Comparison of ENCODE assay signal across 14 cellular contexts in genomic region chr9:126521089-126521488, GRCh38.
DNase-seq lines count a peak whose midpoint lies in the region; ATAC-seq and TF ChIP-seq lines count a peak whose summit lies in the region.
"Had no signal": no experiment of that assay in that cellular context is flagged by ENCODE, and none has a peak within 500 bp of the region (broad histone marks: within the 10 kb centered on the region; RNA-seq: fewer than 3 reads in every experiment).

No MANE protein-coding gene starts in this region.

- no peaks in the 10 kb centered on the region for H3K36me3 ChIP-seq in left ventricle myocardium inferior
- no peaks in the 10 kb centered on the region for H3K36me3 ChIP-seq in neuron (ENCODE audit: insufficient read depth, low read length)
- H3K36me3 ChIP-seq in spleen, result no peaks in the 10 kb centered on the region
- H3K36me3 ChIP-seq in hepatocyte (replicated peaks; ENCODE audit: insufficient read depth, low read depth), result no peaks in the 10 kb centered on the region

- H3K4me3 Mint-ChIP-seq in dendritic cell treated with granulocyte-macrophage colony-stimulating factor and Interleukin-4, amounts not matched to agents 40 ng/mL and 50 ng/mL, for 4 days, result no peak overlapping the region

- H3K36me3 Mint-ChIP-seq in dendritic cell treated with granulocyte-macrophage colony-stimulating factor and Interleukin-4, amounts not matched to agents 40 ng/mL and 50 ng/mL, for 4 days (ENCODE audit: low read depth), result no peaks in the 10 kb centered on the region

- H3K27ac Mint-ChIP-seq in dendritic cell treated with granulocyte-macrophage colony-stimulating factor and Interleukin-4, amounts not matched to agents 40 ng/mL and 50 ng/mL, for 4 days, result peak overlapping the region; percentile 59

- DNase-seq in left ventricle myocardium inferior (no peak), cardiac septum (ENCODE audit: low spot score) (no peak), spleen (peak; percentile 48), hepatocyte (ENCODE audit: low spot score) (no peak), inferior parietal cortex (ENCODE audit: extremely low spot score) (no peak)
- DNase-seq: DMS53, GM23248, NCI-H1436 treated with DMSO at 0.1 percent for 48 hours, NCI-H2081 treated with DMSO at 0.1 percent for 48 hours, NCI-H2227 treated with DMSO at 0.1 percent for 48 hours, NCI-H526 had no signal

- ATAC-seq in HG02678 (IDR thresholded peaks at IDR 0.05; ENCODE audit: unreplicated experiment), result no peak

- H2AFZ ChIP-seq in neuron (ENCODE audit: low read depth, low read length) (no peak overlapping the region), hepatocyte (no peak overlapping the region)
- H2AFZ ChIP-seq: GM23248 had no signal

- H4K20me1 ChIP-seq in hepatocyte (ENCODE audit: insufficient read depth, poor library complexity, severe bottlenecking), result no peaks in the 10 kb centered on the region

- H3K4me3 ChIP-seq in left ventricle myocardium inferior, result no peak overlapping the region
- H3K4me3 ChIP-seq in neuron (ENCODE audit: low read length), result peak overlapping the region; percentile 14
- H3K4me3 ChIP-seq in spleen, result no peak overlapping the region
- no peak overlapping the region for H3K4me3 ChIP-seq in hepatocyte
- H3K4me3 ChIP-seq: GM23248 had no signal

- no peaks in the 10 kb centered on the region for H3K79me2 ChIP-seq in hepatocyte

- intact Hi-C loops in left ventricle myocardium inferior (cut with micrococcal nuclease), result no loop called here
- intact Hi-C loops in cardiac septum (cut with DNase I), result no loop called here
- intact Hi-C loops in dendritic cell treated with granulocyte-macrophage colony-stimulating factor and Interleukin-4, amounts not matched to agents 40 ng/mL and 50 ng/mL, for 4 days (cut with micrococcal nuclease), result no loop called here
- intact Hi-C loops in spleen (cut with DNase I; ENCODE audit: low total_unique reads), result no loop called here

- H3K27ac ChIP-seq in left ventricle myocardium inferior (replicated peaks) (peak overlapping the region; percentile 69), spleen (no peak overlapping the region), hepatocyte (no peak overlapping the region)
- H3K27ac ChIP-seq: GM23248 had no signal

- H3K9me2 ChIP-seq in hepatocyte (replicated peaks; ENCODE audit: insufficient read depth), result no peaks in the 10 kb centered on the region

- no peaks in the 10 kb centered on the region for H3K27me3 Mint-ChIP-seq in dendritic cell treated with granulocyte-macrophage colony-stimulating factor and Interleukin-4, amounts not matched to agents 40 ng/mL and 50 ng/mL, for 4 days

- H3K4me2 ChIP-seq in hepatocyte, result no peak overlapping the region

- H3K9me3 ChIP-seq in left ventricle myocardium inferior (replicated peaks) (no peaks in the 10 kb centered on the region), neuron (ENCODE audit: low read length) (no peaks in the 10 kb centered on the region), spleen (no peaks in the 10 kb centered on the region), hepatocyte (ENCODE audit: low read depth) (no peaks in the 10 kb centered on the region)

- H3K27me3 ChIP-seq in left ventricle myocardium inferior (ENCODE audit: low read depth) (peaks cover 99% of the 10 kb centered on the region), neuron (ENCODE audit: insufficient read depth, low read length) (no peaks in the 10 kb centered on the region), spleen (replicated peaks in 1 of 7) (peaks cover 0 to 87% (median 14%) of the 10 kb centered on the region in 7 donors), hepatocyte (peaks cover 55% of the 10 kb centered on the region)

- H3K9me3 Mint-ChIP-seq in dendritic cell treated with granulocyte-macrophage colony-stimulating factor and Interleukin-4, amounts not matched to agents 40 ng/mL and 50 ng/mL, for 4 days, result no peaks in the 10 kb centered on the region

- peaks cover 74% of the 10 kb centered on the region for H3K4me1 Mint-ChIP-seq in dendritic cell treated with granulocyte-macrophage colony-stimulating factor and Interleukin-4, amounts not matched to agents 40 ng/mL and 50 ng/mL, for 4 days (ENCODE audit: low read depth)

- H3K4me1 ChIP-seq in left ventricle myocardium inferior (peaks cover 34% of the 10 kb centered on the region), neuron (ENCODE audit: insufficient read depth, low read length) (peaks cover 72% of the 10 kb centered on the region), spleen (peaks cover 14 to 73% (median 37%) of the 10 kb centered on the region in 6 donors), hepatocyte (ENCODE audit: insufficient read depth) (peaks cover 9% of the 10 kb centered on the region)

- WGBS in spleen, 5 donors, result 64 to 83% (median 71%) methylated on average over 11 of the region's 11 CpGs
- WGBS in hepatocyte (ENCODE audit: low lambda C conversion rate, missing lambda C conversion rate), result 39% methylated on average over 11 of the region's 11 CpGs

- no peak for TF ChIP-seq POLR2A in spleen (IDR thresholded peaks at IDR 0.05)

- no peak for TF ChIP-seq CTCF in left ventricle myocardium inferior (IDR thresholded peaks at IDR 0.05; ENCODE audit: borderline replicate concordance)
- TF ChIP-seq CTCF in spleen (IDR thresholded peaks at IDR 0.05 in 8 of 11, conservative IDR thresholded peaks at IDR 0.05 in 3 of 11), result no peak
- TF ChIP-seq CTCF in hepatocyte (IDR thresholded peaks at IDR 0.05; ENCODE audit: poor library complexity), result no peak
